In the genomic region with DNA sequence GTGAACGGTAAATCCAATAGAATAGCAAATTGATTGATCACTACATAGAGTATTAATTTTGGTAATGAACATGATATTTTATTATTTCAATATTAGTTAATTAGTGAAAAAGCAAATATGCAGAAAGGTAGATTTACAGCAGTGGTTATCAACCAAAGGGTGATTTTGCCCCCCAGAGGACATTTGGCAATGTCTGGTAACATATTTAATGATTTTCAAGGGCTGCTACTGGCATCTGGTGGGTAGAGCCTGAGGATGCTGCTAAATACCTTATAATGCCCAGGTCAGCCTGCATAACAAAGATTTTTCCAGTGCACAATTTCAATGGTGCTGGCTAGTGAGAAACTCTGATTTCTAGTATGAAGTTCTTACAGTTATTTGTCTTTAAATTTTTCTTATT, we compare ENCODE assay signal across 25 cellular contexts.
DNase-seq lines count a peak whose midpoint lies in the region; ATAC-seq and TF ChIP-seq lines count a peak whose summit lies in the region.
"Had no signal": no experiment of that assay in that cellular context is flagged by ENCODE, and none has a peak within 500 bp of the region (broad histone marks: within the 10 kb centered on the region; RNA-seq: fewer than 3 reads in every experiment).

No MANE protein-coding gene starts in this region.

- intact Hi-C loops in OCI-LY7 (cut with micrococcal nuclease; ENCODE audit: unreplicated experiment): no loop called here

- H3K27ac ChIP-seq in OCI-LY7 (ENCODE audit: low read depth, low read length, poor library complexity, severe bottlenecking) (no peak overlapping the region), neural progenitor cell (no peak overlapping the region)
- H3K27ac ChIP-seq: BLaER1 treated with 17β-estradiol and CSF1 and Interleukin-3, amounts not matched to agents 10 nM and 100 nM; body of pancreas; esophagus muscularis mucosa; gastrocnemius medialis; uterus had no signal

- no peaks in the 10 kb centered on the region for H3K27me3 ChIP-seq in neural progenitor cell
- H3K27me3 ChIP-seq: BLaER1 treated with 17β-estradiol and CSF1 and Interleukin-3, amounts not matched to agents 10 nM and 100 nM; body of pancreas; esophagus muscularis mucosa; gastrocnemius medialis; uterus had no signal

- H3K9me2 ChIP-seq in OCI-LY7 (ENCODE audit: insufficient read depth, low read length): no peaks in the 10 kb centered on the region

- no peaks in the 10 kb centered on the region for H3K36me3 ChIP-seq in OCI-LY7 (ENCODE audit: insufficient read depth, low read length)
- no peaks in the 10 kb centered on the region for H3K36me3 ChIP-seq in neural progenitor cell
- H3K36me3 ChIP-seq: BLaER1 treated with 17β-estradiol and CSF1 and Interleukin-3, amounts not matched to agents 10 nM and 100 nM; esophagus muscularis mucosa; gastrocnemius medialis; HAP-1; uterus had no signal

- ATAC-seq in HG03460 (IDR thresholded peaks at IDR 0.05; ENCODE audit: unreplicated experiment): no peak
- ATAC-seq: body of pancreas; effector memory CD8-positive, alpha-beta T cell; gastrocnemius medialis; stimulated activated effector memory CD8-positive, alpha-beta T cell treated with anti-CD3 and anti-CD28 coated beads, Interleukin-12 subunit alpha, Interleukin-12 subunit beta, amount 100 ng/mL, for 72 hours had no signal

- H3K9me3 Mint-ChIP-seq in neural progenitor cell: no peaks in the 10 kb centered on the region
- H3K9me3 Mint-ChIP-seq: activated CD4-positive, alpha-beta memory T cell treated with anti-CD3 and anti-CD28 coated beads, Interleukin-2, amount 10 ng/mL, durations not matched to agents 7 days and 5 days; effector memory CD8-positive, alpha-beta T cell; stimulated activated effector memory CD8-positive, alpha-beta T cell treated with anti-CD3 and anti-CD28 coated beads, Interleukin-12 subunit alpha, Interleukin-12 subunit beta, amount 100 ng/mL, for 72 hours had no signal

- H3K4me3 ChIP-seq in OCI-LY7 (ENCODE audit: low read depth, low read length, poor library complexity, severe bottlenecking) (no peak overlapping the region), neural progenitor cell (no peak overlapping the region)
- H3K4me3 ChIP-seq: BLaER1 treated with 17β-estradiol and CSF1 and Interleukin-3, amounts not matched to agents 10 nM and 100 nM; body of pancreas; esophagus muscularis mucosa; gastrocnemius medialis; HAP-1; uterus had no signal

- TF ChIP-seq CTCF in OCI-LY7 (conservative IDR thresholded peaks at IDR 0.05; ENCODE audit: low read length) (0 out of 2 replicates have a peak, but pooled peaks have one; percentile 20), neural progenitor cell (IDR thresholded peaks at IDR 0.05) (peak; percentile 40)

- no peak overlapping the region for H3K27ac Mint-ChIP-seq in neural progenitor cell
- H3K27ac Mint-ChIP-seq: activated CD4-positive, alpha-beta memory T cell treated with anti-CD3 and anti-CD28 coated beads, Interleukin-2, amount 10 ng/mL, durations not matched to agents 7 days and 5 days; effector memory CD8-positive, alpha-beta T cell; stimulated activated effector memory CD8-positive, alpha-beta T cell treated with anti-CD3 and anti-CD28 coated beads, Interleukin-12 subunit alpha, Interleukin-12 subunit beta, amount 100 ng/mL, for 72 hours had no signal

- peak; percentile 7 for DNase-seq in NCI-H2171 treated with DMSO at 0.1 percent for 48 hours (lab: John Stamatoyannopoulos, UW)
- DNase-seq in NCI-H2171 (lab: John Stamatoyannopoulos, UW): no peak
- DNase-seq in NCI-H146 (lab: John Stamatoyannopoulos, UW): peak; percentile 71
- no peak for DNase-seq in OCI-LY7 (ENCODE audit: low spot score)
- DNase-seq in neural progenitor cell (ENCODE audit: low spot score): peak; percentile 16
- no peak for DNase-seq in activated naive CD4-positive, alpha-beta T cell treated with anti-CD3 and anti-CD28 coated beads, Interleukin-2, amount 50 U/mL, for 16 hours
- DNase-seq in SIG-M5 treated with dmso at 0.1 percent for 504 hours (lab: John Stamatoyannopoulos, UW; ENCODE audit: unreplicated experiment): no peak
- DNase-seq: activated CD4-positive, alpha-beta memory T cell treated with anti-CD3 and anti-CD28 coated beads, Interleukin-2, amount 10 ng/mL, durations not matched to agents 7 days and 5 days; activated gamma-delta T cell; activated T-cell treated with anti-CD3 and anti-CD28 coated beads for 4 hours; body of pancreas; effector memory CD8-positive, alpha-beta T cell; gastrocnemius medialis; GDM1; KG1; MV-4-11; NCI-H2029; small intestine; stimulated activated CD4-positive, alpha-beta T cell treated with anti-CD3 and anti-CD28 coated beads, Interleukin-2, amount 100 ng/mL, for 24 hours; uterus had no signal

- no peaks in the 10 kb centered on the region for H4K20me1 ChIP-seq in OCI-LY7 (ENCODE audit: insufficient read depth, low read length)
- H4K20me1 ChIP-seq in neural progenitor cell (ENCODE audit: low read depth): no peaks in the 10 kb centered on the region
- H4K20me1 ChIP-seq: BLaER1 treated with 17β-estradiol and CSF1 and Interleukin-3, amounts not matched to agents 10 nM and 100 nM had no signal

- POLR2A ChIA-PET in OCI-LY7 (lab: Charles Lee): no interaction called here

- H3K9ac ChIP-seq in neural progenitor cell: no peak overlapping the region
- H3K9ac ChIP-seq: BLaER1 treated with 17β-estradiol and CSF1 and Interleukin-3, amounts not matched to agents 10 nM and 100 nM had no signal

- H2AFZ ChIP-seq in OCI-LY7 (ENCODE audit: low read length) (no peak overlapping the region), neural progenitor cell (replicated peaks) (no peak overlapping the region)

- no peaks in the 10 kb centered on the region for H3K4me1 ChIP-seq in OCI-LY7 (ENCODE audit: insufficient read depth, low read length, poor library complexity, severe bottlenecking)
- H3K4me1 ChIP-seq in neural progenitor cell: no peaks in the 10 kb centered on the region
- H3K4me1 ChIP-seq: BLaER1 treated with 17β-estradiol and CSF1 and Interleukin-3, amounts not matched to agents 10 nM and 100 nM; body of pancreas; esophagus muscularis mucosa; gastrocnemius medialis; HAP-1; uterus had no signal

- H3K9me3 ChIP-seq in OCI-LY7 (ENCODE audit: low read length): no peaks in the 10 kb centered on the region
- no peaks in the 10 kb centered on the region for H3K9me3 ChIP-seq in neural progenitor cell (ENCODE audit: low read depth)
- H3K9me3 ChIP-seq: BLaER1 treated with 17β-estradiol and CSF1 and Interleukin-3, amounts not matched to agents 10 nM and 100 nM; body of pancreas; esophagus muscularis mucosa; gastrocnemius medialis; HAP-1; uterus had no signal

- no peaks in the 10 kb centered on the region for H3F3A ChIP-seq in neural progenitor cell (ENCODE audit: low read depth)

- no peaks in the 10 kb centered on the region for H3K36me3 Mint-ChIP-seq in neural progenitor cell
- H3K36me3 Mint-ChIP-seq: stimulated activated effector memory CD8-positive, alpha-beta T cell treated with anti-CD3 and anti-CD28 coated beads, Interleukin-12 subunit alpha, Interleukin-12 subunit beta, amount 100 ng/mL, for 72 hours had no signal

- H3K4me3 Mint-ChIP-seq in neural progenitor cell: no peak overlapping the region
- H3K4me3 Mint-ChIP-seq: activated CD4-positive, alpha-beta memory T cell treated with anti-CD3 and anti-CD28 coated beads, Interleukin-2, amount 10 ng/mL, durations not matched to agents 7 days and 5 days; effector memory CD8-positive, alpha-beta T cell; stimulated activated effector memory CD8-positive, alpha-beta T cell treated with anti-CD3 and anti-CD28 coated beads, Interleukin-12 subunit alpha, Interleukin-12 subunit beta, amount 100 ng/mL, for 72 hours had no signal

- no TSS peak for BruUV-seq in OCI-LY7 (replicated peaks; lab: Mats Ljungman, UMichigan)

- H3K4me1 Mint-ChIP-seq in neural progenitor cell: no peaks in the 10 kb centered on the region
- H3K4me1 Mint-ChIP-seq: activated CD4-positive, alpha-beta memory T cell treated with anti-CD3 and anti-CD28 coated beads, Interleukin-2, amount 10 ng/mL, durations not matched to agents 7 days and 5 days; stimulated activated effector memory CD8-positive, alpha-beta T cell treated with anti-CD3 and anti-CD28 coated beads, Interleukin-12 subunit alpha, Interleukin-12 subunit beta, amount 100 ng/mL, for 72 hours had no signal

- CTCF ChIA-PET in OCI-LY7 (lab: Charles Lee; ENCODE audit: unreplicated experiment): no interaction called here

- H3K4me2 ChIP-seq in OCI-LY7 (ENCODE audit: low read length) (no peak overlapping the region), neural progenitor cell (no peak overlapping the region)
- H3K4me2 ChIP-seq: BLaER1 treated with 17β-estradiol and CSF1 and Interleukin-3, amounts not matched to agents 10 nM and 100 nM had no signal

- no peaks in the 10 kb centered on the region for H3K79me2 ChIP-seq in OCI-LY7 (ENCODE audit: insufficient read depth, low read depth, low read length)
- no peaks in the 10 kb centered on the region for H3K79me2 ChIP-seq in neural progenitor cell (ENCODE audit: low read depth)

- no peaks in the 10 kb centered on the region for H3K27me3 Mint-ChIP-seq in neural progenitor cell (ENCODE audit: insufficient read depth, low read depth)
- H3K27me3 Mint-ChIP-seq: activated CD4-positive, alpha-beta memory T cell treated with anti-CD3 and anti-CD28 coated beads, Interleukin-2, amount 10 ng/mL, durations not matched to agents 7 days and 5 days; effector memory CD8-positive, alpha-beta T cell had no signal

Comparison
In these comparisons a context has a peak if more than half of its experiments do, and no peak if none do; other contexts are left out.
1. DNase-seq: peak in NCI-H2171 treated with DMSO at 0.1 percent for 48 hours (single experiment), NCI-H146 (single experiment) and neural progenitor cell (single experiment); none in NCI-H2171 (single experiment), OCI-LY7 (single experiment), activated naive CD4-positive, alpha-beta T cell treated with anti-CD3 and anti-CD28 coated beads, Interleukin-2, amount 50 U/mL, for 16 hours (single experiment) and SIG-M5 treated with dmso at 0.1 percent for 504 hours (single experiment).